ENCODE assay signal across 23 cellular contexts in the genomic region with DNA sequence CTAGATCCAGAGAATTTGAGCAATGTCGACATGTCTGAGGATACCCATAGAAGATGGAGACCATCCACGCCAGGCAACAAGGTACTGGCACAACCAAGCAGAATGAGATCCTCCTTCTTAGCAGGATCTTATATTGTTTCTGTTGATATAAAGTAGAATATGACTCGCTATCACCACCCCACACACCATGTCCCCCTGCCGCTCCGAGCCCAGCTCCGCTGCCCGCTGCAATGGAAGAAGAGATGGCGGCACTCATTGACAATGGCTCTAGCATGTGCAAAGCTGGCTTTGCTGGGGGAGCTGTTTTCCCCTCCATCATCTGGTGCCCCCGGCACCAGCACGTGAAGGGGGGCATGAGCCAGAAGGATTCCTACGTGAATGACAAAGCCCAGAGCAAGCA.
"Had no signal": no experiment of that assay in that cellular context is flagged by ENCODE, and none has a peak within 500 bp of the region (broad histone marks: within the 10 kb centered on the region; RNA-seq: fewer than 3 reads in every experiment).

No MANE protein-coding gene starts in this region.

- H3K27ac ChIP-seq: colonic mucosa, coronary artery, dorsolateral prefrontal cortex, epithelial cell of prostate, esophagus muscularis mucosa, esophagus squamous epithelium, foreskin keratinocyte, gastrocnemius medialis, gastroesophageal sphincter, heart left ventricle, heart right ventricle had no signal

- H3K27me3 ChIP-seq: colonic mucosa, dorsolateral prefrontal cortex, esophagus muscularis mucosa, esophagus squamous epithelium, foreskin keratinocyte, gastrocnemius medialis, gastroesophageal sphincter, heart left ventricle, heart right ventricle had no signal

- H3K4me3 ChIP-seq: colonic mucosa, coronary artery, dorsolateral prefrontal cortex, esophagus muscularis mucosa, esophagus squamous epithelium, gastrocnemius medialis, gastroesophageal sphincter, heart left ventricle, heart right ventricle had no signal

- H3K36me3 ChIP-seq: colonic mucosa, esophagus muscularis mucosa, esophagus squamous epithelium, gastrocnemius medialis, gastroesophageal sphincter, heart left ventricle, heart right ventricle had no signal

- DNase-seq: colonic mucosa; cortex of kidney; dermis blood vessel endothelial cell; dorsolateral prefrontal cortex; effector CD4-positive, alpha-beta T cell; effector CD8-positive, alpha-beta T cell; effector memory CD4-positive, alpha-beta T cell; effector memory CD8-positive, alpha-beta T cell; endodermal cell; erythroblast; esophagus squamous epithelium; foreskin fibroblast; foreskin keratinocyte; foreskin melanocyte; gastrocnemius medialis; glutamatergic neuron; head of caudate nucleus; heart left ventricle; heart right ventricle had no signal

- H3K4me1 ChIP-seq: colonic mucosa, esophagus squamous epithelium, foreskin keratinocyte, gastrocnemius medialis had no signal

- H3K9me3 ChIP-seq: colonic mucosa, esophagus muscularis mucosa, esophagus squamous epithelium, gastrocnemius medialis, gastroesophageal sphincter had no signal
